1 cellular context compared by ENCODE assay signal in the genomic region with DNA sequence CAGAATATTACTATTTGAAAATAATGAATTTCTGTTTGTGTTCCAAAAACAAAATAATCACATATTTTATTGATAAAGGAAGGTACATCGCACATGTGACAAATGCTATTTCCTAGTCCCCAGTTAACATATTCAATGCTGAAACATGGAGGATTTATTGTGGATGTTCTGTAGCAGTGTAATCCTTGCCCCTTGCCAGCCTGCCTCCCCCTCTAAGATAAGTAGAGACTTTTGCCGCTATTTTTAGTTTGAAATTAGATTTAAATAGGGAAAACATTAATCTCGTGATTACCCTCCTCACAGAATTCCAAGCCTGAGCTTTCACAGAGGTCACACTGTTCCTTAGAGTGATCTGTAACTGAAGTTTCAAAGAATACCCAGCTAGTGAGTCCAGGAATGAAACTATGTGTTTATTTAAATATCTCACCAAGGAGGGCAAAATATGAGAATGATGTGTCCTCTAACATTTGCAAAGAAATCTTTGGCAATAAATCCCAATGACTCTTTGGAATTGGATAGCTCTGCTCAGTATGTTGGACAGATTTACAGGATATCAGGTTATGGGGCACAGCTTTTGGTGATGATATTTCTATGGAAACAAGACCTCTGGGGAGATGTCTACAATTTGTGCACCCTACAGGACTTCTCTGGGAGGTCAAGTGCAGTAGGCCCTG.
TF ChIP-seq lines count a peak whose summit lies in the region.

No MANE protein-coding gene starts in this region.

TF ChIP-seq in WTC11, 78 proteins besides CTCF, POLR2A, EP300 and RAD21:
- TF ChIP-seq, protein P1, sequence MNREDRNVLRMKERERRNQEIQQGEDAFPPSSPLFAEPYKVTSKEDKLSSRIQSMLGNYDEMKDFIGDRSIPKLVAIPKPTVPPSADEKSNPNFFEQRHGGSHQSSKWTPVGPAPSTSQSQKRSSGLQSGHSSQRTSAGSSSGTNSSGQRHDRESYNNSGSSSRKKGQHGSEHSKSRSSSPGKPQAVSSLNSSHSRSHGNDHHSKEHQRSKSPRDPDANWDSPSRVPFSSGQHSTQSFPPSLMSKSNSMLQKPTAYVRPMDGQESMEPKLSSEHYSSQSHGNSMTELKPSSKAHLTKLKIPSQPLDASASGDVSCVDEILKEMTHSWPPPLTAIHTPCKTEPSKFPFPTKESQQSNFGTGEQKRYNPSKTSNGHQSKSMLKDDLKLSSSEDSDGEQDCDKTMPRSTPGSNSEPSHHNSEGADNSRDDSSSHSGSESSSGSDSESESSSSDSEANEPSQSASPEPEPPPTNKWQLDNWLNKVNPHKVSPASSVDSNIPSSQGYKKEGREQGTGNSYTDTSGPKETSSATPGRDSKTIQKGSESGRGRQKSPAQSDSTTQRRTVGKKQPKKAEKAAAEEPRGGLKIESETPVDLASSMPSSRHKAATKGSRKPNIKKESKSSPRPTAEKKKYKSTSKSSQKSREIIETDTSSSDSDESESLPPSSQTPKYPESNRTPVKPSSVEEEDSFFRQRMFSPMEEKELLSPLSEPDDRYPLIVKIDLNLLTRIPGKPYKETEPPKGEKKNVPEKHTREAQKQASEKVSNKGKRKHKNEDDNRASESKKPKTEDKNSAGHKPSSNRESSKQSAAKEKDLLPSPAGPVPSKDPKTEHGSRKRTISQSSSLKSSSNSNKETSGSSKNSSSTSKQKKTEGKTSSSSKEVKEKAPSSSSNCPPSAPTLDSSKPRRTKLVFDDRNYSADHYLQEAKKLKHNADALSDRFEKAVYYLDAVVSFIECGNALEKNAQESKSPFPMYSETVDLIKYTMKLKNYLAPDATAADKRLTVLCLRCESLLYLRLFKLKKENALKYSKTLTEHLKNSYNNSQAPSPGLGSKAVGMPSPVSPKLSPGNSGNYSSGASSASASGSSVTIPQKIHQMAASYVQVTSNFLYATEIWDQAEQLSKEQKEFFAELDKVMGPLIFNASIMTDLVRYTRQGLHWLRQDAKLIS (CRISPR knock-in tag; IDR thresholded peaks at IDR 0.05; ENCODE audit: borderline replicate concordance) = no peak
- TF ChIP-seq RELA (CRISPR knock-in tag; IDR thresholded peaks at IDR 0.05; ENCODE audit: borderline replicate concordance) = no peak
- TF ChIP-seq NR2C2 (CRISPR knock-in tag; IDR thresholded peaks at IDR 0.05) = no peak
- no peak for TF ChIP-seq SOX15 (CRISPR knock-in tag; IDR thresholded peaks at IDR 0.05)
- TF ChIP-seq, protein P2, sequence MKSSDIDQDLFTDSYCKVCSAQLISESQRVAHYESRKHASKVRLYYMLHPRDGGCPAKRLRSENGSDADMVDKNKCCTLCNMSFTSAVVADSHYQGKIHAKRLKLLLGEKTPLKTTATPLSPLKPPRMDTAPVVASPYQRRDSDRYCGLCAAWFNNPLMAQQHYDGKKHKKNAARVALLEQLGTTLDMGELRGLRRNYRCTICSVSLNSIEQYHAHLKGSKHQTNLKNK (CRISPR knock-in tag; IDR thresholded peaks at IDR 0.05) = no peak
- no peak for TF ChIP-seq ZNF416 (CRISPR knock-in tag; IDR thresholded peaks at IDR 0.05)
- TF ChIP-seq IRF2 (CRISPR knock-in tag; IDR thresholded peaks at IDR 0.05; ENCODE audit: borderline replicate concordance, low read depth) = no peak
- TF ChIP-seq, protein P3, sequence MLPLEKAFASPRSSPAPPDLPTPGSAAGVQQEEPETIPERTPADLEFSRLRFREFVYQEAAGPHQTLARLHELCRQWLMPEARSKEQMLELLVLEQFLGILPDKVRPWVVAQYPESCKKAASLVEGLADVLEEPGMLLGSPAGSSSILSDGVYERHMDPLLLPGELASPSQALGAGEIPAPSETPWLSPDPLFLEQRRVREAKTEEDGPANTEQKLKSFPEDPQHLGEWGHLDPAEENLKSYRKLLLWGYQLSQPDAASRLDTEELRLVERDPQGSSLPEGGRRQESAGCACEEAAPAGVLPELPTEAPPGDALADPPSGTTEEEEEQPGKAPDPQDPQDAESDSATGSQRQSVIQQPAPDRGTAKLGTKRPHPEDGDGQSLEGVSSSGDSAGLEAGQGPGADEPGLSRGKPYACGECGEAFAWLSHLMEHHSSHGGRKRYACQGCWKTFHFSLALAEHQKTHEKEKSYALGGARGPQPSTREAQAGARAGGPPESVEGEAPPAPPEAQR (CRISPR knock-in tag; IDR thresholded peaks at IDR 0.05) = no peak
- TF ChIP-seq, protein P4, sequence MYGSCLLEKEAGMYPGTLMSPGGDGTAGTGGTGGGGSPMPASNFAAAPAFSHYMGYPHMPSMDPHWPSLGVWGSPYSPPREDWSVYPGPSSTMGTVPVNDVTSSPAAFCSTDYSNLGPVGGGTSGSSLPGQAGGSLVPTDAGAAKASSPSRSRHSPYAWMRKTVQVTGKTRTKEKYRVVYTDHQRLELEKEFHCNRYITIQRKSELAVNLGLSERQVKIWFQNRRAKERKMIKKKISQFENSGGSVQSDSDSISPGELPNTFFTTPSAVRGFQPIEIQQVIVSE (CRISPR knock-in tag; IDR thresholded peaks at IDR 0.05; ENCODE audit: borderline replicate concordance) = no peak
- no peak for TF ChIP-seq CBFB (CRISPR knock-in tag; IDR thresholded peaks at IDR 0.05; ENCODE audit: low read depth)
- no peak for TF ChIP-seq EMX1 (CRISPR knock-in tag; IDR thresholded peaks at IDR 0.05)
- TF ChIP-seq JUN (CRISPR knock-in tag; IDR thresholded peaks at IDR 0.05) = no peak
- TF ChIP-seq, protein P5, sequence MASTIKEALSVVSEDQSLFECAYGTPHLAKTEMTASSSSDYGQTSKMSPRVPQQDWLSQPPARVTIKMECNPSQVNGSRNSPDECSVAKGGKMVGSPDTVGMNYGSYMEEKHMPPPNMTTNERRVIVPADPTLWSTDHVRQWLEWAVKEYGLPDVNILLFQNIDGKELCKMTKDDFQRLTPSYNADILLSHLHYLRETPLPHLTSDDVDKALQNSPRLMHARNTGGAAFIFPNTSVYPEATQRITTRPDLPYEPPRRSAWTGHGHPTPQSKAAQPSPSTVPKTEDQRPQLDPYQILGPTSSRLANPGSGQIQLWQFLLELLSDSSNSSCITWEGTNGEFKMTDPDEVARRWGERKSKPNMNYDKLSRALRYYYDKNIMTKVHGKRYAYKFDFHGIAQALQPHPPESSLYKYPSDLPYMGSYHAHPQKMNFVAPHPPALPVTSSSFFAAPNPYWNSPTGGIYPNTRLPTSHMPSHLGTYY (CRISPR knock-in tag; IDR thresholded peaks at IDR 0.05) = no peak
- no peak for TF ChIP-seq FOXJ3 (CRISPR knock-in tag; IDR thresholded peaks at IDR 0.05; ENCODE audit: borderline replicate concordance)
- no peak for TF ChIP-seq TP53 (CRISPR knock-in tag; IDR thresholded peaks at IDR 0.05)
- TF ChIP-seq, protein P6, sequence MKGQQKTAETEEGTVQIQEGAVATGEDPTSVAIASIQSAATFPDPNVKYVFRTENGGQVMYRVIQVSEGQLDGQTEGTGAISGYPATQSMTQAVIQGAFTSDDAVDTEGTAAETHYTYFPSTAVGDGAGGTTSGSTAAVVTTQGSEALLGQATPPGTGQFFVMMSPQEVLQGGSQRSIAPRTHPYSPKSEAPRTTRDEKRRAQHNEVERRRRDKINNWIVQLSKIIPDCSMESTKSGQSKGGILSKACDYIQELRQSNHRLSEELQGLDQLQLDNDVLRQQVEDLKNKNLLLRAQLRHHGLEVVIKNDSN (CRISPR knock-in tag; IDR thresholded peaks at IDR 0.05) = no peak
- TF ChIP-seq, protein P7, sequence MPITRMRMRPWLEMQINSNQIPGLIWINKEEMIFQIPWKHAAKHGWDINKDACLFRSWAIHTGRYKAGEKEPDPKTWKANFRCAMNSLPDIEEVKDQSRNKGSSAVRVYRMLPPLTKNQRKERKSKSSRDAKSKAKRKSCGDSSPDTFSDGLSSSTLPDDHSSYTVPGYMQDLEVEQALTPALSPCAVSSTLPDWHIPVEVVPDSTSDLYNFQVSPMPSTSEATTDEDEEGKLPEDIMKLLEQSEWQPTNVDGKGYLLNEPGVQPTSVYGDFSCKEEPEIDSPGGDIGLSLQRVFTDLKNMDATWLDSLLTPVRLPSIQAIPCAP (CRISPR knock-in tag; IDR thresholded peaks at IDR 0.05) = no peak
- no peak for TF ChIP-seq NR3C1 (CRISPR knock-in tag; conservative IDR thresholded peaks at IDR 0.05; ENCODE audit: low read depth)
- TF ChIP-seq GRHL2 (CRISPR knock-in tag; IDR thresholded peaks at IDR 0.05; ENCODE audit: insufficient replicate concordance, severe bottlenecking) = no peak
- TF ChIP-seq, protein P8, sequence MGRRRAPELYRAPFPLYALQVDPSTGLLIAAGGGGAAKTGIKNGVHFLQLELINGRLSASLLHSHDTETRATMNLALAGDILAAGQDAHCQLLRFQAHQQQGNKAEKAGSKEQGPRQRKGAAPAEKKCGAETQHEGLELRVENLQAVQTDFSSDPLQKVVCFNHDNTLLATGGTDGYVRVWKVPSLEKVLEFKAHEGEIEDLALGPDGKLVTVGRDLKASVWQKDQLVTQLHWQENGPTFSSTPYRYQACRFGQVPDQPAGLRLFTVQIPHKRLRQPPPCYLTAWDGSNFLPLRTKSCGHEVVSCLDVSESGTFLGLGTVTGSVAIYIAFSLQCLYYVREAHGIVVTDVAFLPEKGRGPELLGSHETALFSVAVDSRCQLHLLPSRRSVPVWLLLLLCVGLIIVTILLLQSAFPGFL (CRISPR knock-in tag; IDR thresholded peaks at IDR 0.05; ENCODE audit: borderline replicate concordance) = no peak
